In genomic region chr6:43723737-43724295, GRCh38 we compare ENCODE assay signal across 1 cellular context.
A peak's percentile ranks its signal among the peaks of the same experiment; 100 is the strongest.
TF ChIP-seq lines count a peak whose summit lies in the region.

No MANE protein-coding gene starts in this region.

TF ChIP-seq in HepG2, 621 proteins besides CTCF, POLR2A, EP300 and RAD21 (continued from another document and continues in another):
- TF ChIP-seq SNAPC4 (CRISPR knock-in tag; IDR thresholded peaks at IDR 0.05) (no peak), MED1 (CRISPR knock-in tag; IDR thresholded peaks at IDR 0.05) (peak; percentile 51; the same call in 1 of the 2 replicates), DDIT3 (CRISPR knock-in tag; IDR thresholded peaks at IDR 0.05) (no peak), PRMT3 (CRISPR knock-in tag; IDR thresholded peaks at IDR 0.05; ENCODE audit: borderline replicate concordance, low read depth) (0 out of 2 replicates have a peak, but pooled peaks have one; percentile 32), ETS1 (CRISPR knock-in tag; IDR thresholded peaks at IDR 0.05) (no peak), ELF4 (CRISPR knock-in tag; IDR thresholded peaks at IDR 0.05; ENCODE audit: borderline replicate concordance) (no peak), NR2F6 (IDR thresholded peaks at IDR 0.05) (no peak), NR2F6 (CRISPR knock-in tag; IDR thresholded peaks at IDR 0.05) (peak; percentile 24; the same call in 1 of the 2 replicates), ARID4A (CRISPR knock-in tag; IDR thresholded peaks at IDR 0.05; ENCODE audit: borderline replicate concordance) (peak; percentile 68; the same call in 1 of the 2 replicates), ZNF639 (CRISPR knock-in tag; conservative IDR thresholded peaks at IDR 0.05) (no peak), ZFP82 (CRISPR knock-in tag; IDR thresholded peaks at IDR 0.05; ENCODE audit: borderline replicate concordance) (no peak), CC2D1A (CRISPR knock-in tag; IDR thresholded peaks at IDR 0.05) (no peak), ZBTB44 (CRISPR knock-in tag; IDR thresholded peaks at IDR 0.05) (no peak), ATF1 (CRISPR knock-in tag; IDR thresholded peaks at IDR 0.05) (no peak), TBP (CRISPR knock-in tag; IDR thresholded peaks at IDR 0.05) (no peak), RARG (CRISPR knock-in tag; IDR thresholded peaks at IDR 0.05; ENCODE audit: low read depth) (no peak), CCDC6 (CRISPR knock-in tag; IDR thresholded peaks at IDR 0.05) (0 out of 2 replicates have a peak, but pooled peaks have one; percentile 28), ZNF414 (CRISPR knock-in tag; IDR thresholded peaks at IDR 0.05) (peak; percentile 72; the same call in 1 of the 2 replicates), CCAR2 (optimal IDR thresholded peaks at IDR 0.05; ENCODE audit: low read depth, low read length) (no peak), RCOR2 (CRISPR knock-in tag; IDR thresholded peaks at IDR 0.05) (no peak), MYC (CRISPR knock-in tag; IDR thresholded peaks at IDR 0.05; ENCODE audit: borderline replicate concordance) (no peak), ZNF275 (CRISPR knock-in tag; IDR thresholded peaks at IDR 0.05; ENCODE audit: borderline replicate concordance) (no peak), SAP130 (CRISPR knock-in tag; IDR thresholded peaks at IDR 0.05; ENCODE audit: low read depth) (peak; percentile 43), ZBTB2 (CRISPR knock-in tag; IDR thresholded peaks at IDR 0.05; ENCODE audit: low read depth) (no peak), HMG20B (CRISPR knock-in tag; conservative IDR thresholded peaks at IDR 0.05) (no peak), RARA (CRISPR knock-in tag; IDR thresholded peaks at IDR 0.05) (peak; percentile 32; the same call in 1 of the 2 replicates), JUN (CRISPR knock-in tag; IDR thresholded peaks at IDR 0.05) (no peak), MAX (IDR thresholded peaks at IDR 0.05) (peak; percentile 22; the same call in 1 of the 2 replicates), NR2F1 (CRISPR knock-in tag; IDR thresholded peaks at IDR 0.05) (no peak), ATF6 (CRISPR knock-in tag; conservative IDR thresholded peaks at IDR 0.05) (no peak), REXO4 (CRISPR knock-in tag; IDR thresholded peaks at IDR 0.05; ENCODE audit: borderline replicate concordance) (no peak)
